11 cellular contexts compared by ENCODE assay signal in genomic region chr10:90579602-90580242, GRCh38.
A peak's percentile ranks its signal among the peaks of the same experiment; 100 is the strongest.
DNase-seq lines count a peak whose midpoint lies in the region; FAIRE-seq and TF ChIP-seq lines count a peak whose summit lies in the region.
"Had no signal": no experiment of that assay in that cellular context is flagged by ENCODE, and none has a peak within 500 bp of the region (broad histone marks: within the 10 kb centered on the region; RNA-seq: fewer than 3 reads in every experiment).

No MANE protein-coding gene starts in this region.

- H3K4me2 ChIP-seq in mesenchymal stem cell (ENCODE audit: low read length, poor library complexity, severe bottlenecking), result no peak overlapping the region

- no peak overlapping the region for H3K4ac ChIP-seq in mesenchymal stem cell (ENCODE audit: low read depth in 1 of 2, low read length in 2 of 2)

- peak; percentile 24; the same call in 1 of the 2 replicates for TF ChIP-seq CTCF in LNCaP clone FGC (IDR thresholded peaks at IDR 0.05; ENCODE audit: control insufficient read depth, extremely low read depth, insufficient read depth)
- TF ChIP-seq CTCF in bronchial epithelial cell (IDR thresholded peaks at IDR 0.05; ENCODE audit: insufficient read depth, low read length, severe bottlenecking), result peak; percentile 37

- no peak overlapping the region for H2AFZ ChIP-seq in mesenchymal stem cell (ENCODE audit: low read depth, low read length)

- no peak overlapping the region for H3K4me3 ChIP-seq in LNCaP clone FGC (ENCODE audit: low read depth, low read length)
- no peak overlapping the region for H3K4me3 ChIP-seq in bronchial epithelial cell (ENCODE audit: low read depth, low read length)
- H3K4me3 ChIP-seq in mesenchymal stem cell (ENCODE audit: insufficient read depth in 1 of 2, low read depth in 1 of 2, low read length in 2 of 2), result no peak overlapping the region
- H3K4me3 ChIP-seq: transverse colon had no signal

- no peak overlapping the region for H3K9ac ChIP-seq in mesenchymal stem cell (ENCODE audit: low read length)

- H3K9me3 ChIP-seq in mesenchymal stem cell (ENCODE audit: control insufficient read depth, low read length), result no peaks in the 10 kb centered on the region
- H3K9me3 ChIP-seq: transverse colon had no signal

- WGBS in mesenchymal stem cell, result 57% methylated on average over 1 of the region's 1 CpG

- H3K4me1 ChIP-seq in mesenchymal stem cell (ENCODE audit: control insufficient read depth, insufficient read depth, low read depth, low read length), result no peaks in the 10 kb centered on the region
- H3K4me1 ChIP-seq: transverse colon had no signal

- peak overlapping the region in 1 of 2 experiments; percentile 42 for H2BK12ac ChIP-seq in mesenchymal stem cell (ENCODE audit: low read length in 2 of 2)

- no peak overlapping the region for H2BK5ac ChIP-seq in mesenchymal stem cell (ENCODE audit: low read depth, low read length, poor library complexity, severe bottlenecking)

- H4K91ac ChIP-seq in mesenchymal stem cell (ENCODE audit: low read length), result no peak overlapping the region

- H3K27me3 ChIP-seq in bronchial epithelial cell (ENCODE audit: control insufficient read depth, insufficient read depth, low read length) (no peaks in the 10 kb centered on the region), mesenchymal stem cell (ENCODE audit: control insufficient read depth in 1 of 2, insufficient read depth in 1 of 2, low read length in 2 of 2) (no peaks in the 10 kb centered on the region)
- H3K27me3 ChIP-seq: transverse colon had no signal

- H3K14ac ChIP-seq in mesenchymal stem cell (ENCODE audit: low read length in 2 of 2), result peak overlapping the region in 1 of 2 experiments; percentile 6

- no peak overlapping the region for H4K8ac ChIP-seq in mesenchymal stem cell (ENCODE audit: low read length)

- H3K23ac ChIP-seq in mesenchymal stem cell (ENCODE audit: low read length in 2 of 2), result no peak overlapping the region

- DNase-seq in Daoy (ENCODE audit: low read depth), result peak; percentile 91
- peak; percentile 22 for DNase-seq in LNCaP clone FGC (ENCODE audit: low read depth)
- DNase-seq in bronchial epithelial cell (ENCODE audit: low read depth), result peak; percentile 80
- peak; percentile 53 for DNase-seq in mesenchymal stem cell
- no peak for DNase-seq in NCI-H146 treated with DMSO at 0.1 percent for 48 hours (lab: John Stamatoyannopoulos, UW; ENCODE audit: unreplicated experiment)
- no peak for DNase-seq in stimulated activated CD4-positive, alpha-beta T cell treated with anti-CD3 and anti-CD28 coated beads, Interleukin-2, amount 100 ng/mL, for 48 hours
- DNase-seq in NCI-H187 (lab: John Stamatoyannopoulos, UW), result no peak
- DNase-seq in cortex of kidney (lab: John Stamatoyannopoulos, UW), result no peak
- DNase-seq: aorta, NCI-H2029 treated with DMSO at 0.1 percent for 48 hours, transverse colon had no signal

- H2AK5ac ChIP-seq in mesenchymal stem cell (ENCODE audit: low read length, severe bottlenecking), result no peak overlapping the region

- H3K36me3 ChIP-seq in bronchial epithelial cell (ENCODE audit: control insufficient read depth, insufficient read depth, low read length) (no peaks in the 10 kb centered on the region), mesenchymal stem cell (ENCODE audit: control insufficient read depth in 1 of 2, insufficient read depth in 2 of 2, low read depth in 1 of 2, low read length in 2 of 2) (no peaks in the 10 kb centered on the region)
- H3K36me3 ChIP-seq: transverse colon had no signal

- H3K27ac ChIP-seq in mesenchymal stem cell (ENCODE audit: low read length, poor library complexity, severe bottlenecking), result no peak overlapping the region
- H3K27ac ChIP-seq: transverse colon had no signal

- no peak overlapping the region for H2BK120ac ChIP-seq in mesenchymal stem cell (ENCODE audit: low read depth, low read length)

- no peak overlapping the region for H2BK15ac ChIP-seq in mesenchymal stem cell (ENCODE audit: low read depth, poor library complexity, severe bottlenecking)

- H3K18ac ChIP-seq in mesenchymal stem cell (ENCODE audit: low read depth in 1 of 2, low read length in 2 of 2), result peak overlapping the region in 1 of 2 experiments; percentile 4

- H3K79me1 ChIP-seq in mesenchymal stem cell (replicated peaks; ENCODE audit: low read length, poor library complexity, severe bottlenecking), result no peaks in the 10 kb centered on the region

- FAIRE-seq in bronchial epithelial cell (lab: Jason Lieb, UNC), result no peak

Comparison
In these comparisons a context has a peak if more than half of its experiments do, and no peak if none do; other contexts are left out.
1. DNase-seq: peak in Daoy (single experiment), LNCaP clone FGC (single experiment), bronchial epithelial cell (single experiment) and mesenchymal stem cell (single experiment); none in NCI-H146 treated with DMSO at 0.1 percent for 48 hours (single experiment), stimulated activated CD4-positive, alpha-beta T cell treated with anti-CD3 and anti-CD28 coated beads, Interleukin-2, amount 100 ng/mL, for 48 hours (0 of 2), NCI-H187 (0 of 2) and cortex of kidney (single experiment).